15 cellular contexts compared by ENCODE assay signal in the genomic region with DNA sequence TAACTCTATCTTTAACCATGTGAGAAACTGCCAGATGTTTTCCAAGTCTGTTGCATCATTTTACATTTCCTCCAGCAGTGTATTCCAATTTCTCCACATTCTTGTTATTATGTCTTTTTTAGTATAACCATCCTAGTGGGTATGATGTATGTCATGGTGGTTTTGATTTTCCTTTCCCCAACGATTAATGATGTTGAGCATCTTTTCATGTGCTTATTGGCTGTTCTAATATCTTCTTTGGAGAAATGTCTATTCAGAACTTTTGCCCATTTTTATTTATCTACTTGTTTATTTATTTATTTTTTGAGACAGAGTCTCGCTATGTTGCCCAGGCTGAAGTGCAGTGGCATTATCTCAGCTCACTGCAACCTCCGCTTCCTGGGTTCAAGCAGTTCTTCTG. TPM values are rescaled to one million over a fixed set of nuclear protein-coding genes. Genes with fewer than 3 reads are reported as not detected.
DNase-seq lines count a peak whose midpoint lies in the region.
"Had no signal": no experiment of that assay in that cellular context is flagged by ENCODE, and none has a peak within 500 bp of the region (broad histone marks: within the 10 kb centered on the region; RNA-seq: fewer than 3 reads in every experiment).

No MANE protein-coding gene starts in this region.

- no peaks in the 10 kb centered on the region for H3K9me3 Mint-ChIP-seq in activated naive CD4-positive, alpha-beta T cell treated with anti-CD3 and anti-CD28 coated beads, Interleukin-2, amount 50 U/mL, for 24 hours
- peaks cover 0 to 2% (median 0%) of the 10 kb centered on the region in 6 donors for H3K9me3 Mint-ChIP-seq in immature natural killer cell
- H3K9me3 Mint-ChIP-seq: IgD-negative memory B cell had no signal

- H3K27ac ChIP-seq in SK-N-MC (peak overlapping the region; percentile 64; the same call in 1 of the 2 replicates), caudate nucleus (ENCODE audit: low read depth, low read length) (no peak overlapping the region)

- peaks cover 8% of the 10 kb centered on the region for H3K36me3 Mint-ChIP-seq in activated naive CD4-positive, alpha-beta T cell treated with anti-CD3 and anti-CD28 coated beads, Interleukin-2, amount 50 U/mL, for 24 hours
- peaks cover 0 to 3% (median 0%) of the 10 kb centered on the region in 3 donors for H3K36me3 Mint-ChIP-seq in immature natural killer cell

- H3K27me3 Mint-ChIP-seq in activated naive CD4-positive, alpha-beta T cell treated with anti-CD3 and anti-CD28 coated beads, Interleukin-2, amount 50 U/mL, for 24 hours: peaks cover under 1% of the 10 kb centered on the region
- peaks cover 28 to 34% (median 33%) of the 10 kb centered on the region in 3 donors for H3K27me3 Mint-ChIP-seq in immature natural killer cell (ENCODE audit: low read depth in 3 of 3)

- no peak for DNase-seq in activated naive CD4-positive, alpha-beta T cell (lab: John Stamatoyannopoulos, UW)
- DNase-seq in SK-N-MC (ENCODE audit: low read depth, low spot score) (no peak), immature natural killer cell (no peak), NCI-H1417 treated with DMSO at 0.1 percent for 48 hours (lab: John Stamatoyannopoulos, UW) (no peak), kidney glomerular epithelial cell (lab: John Stamatoyannopoulos, UW) (no peak), caudate nucleus (lab: John Stamatoyannopoulos, UW) (no peak)
- DNase-seq: ACHN, DMS53, H7, MV-4-11, NCI-H1436 treated with DMSO at 0.1 percent for 48 hours, NCI-H2081, NCI-H510A treated with DMSO at 0.1 percent for 48 hours had no signal

- no peak overlapping the region for H3K4me3 ChIP-seq in SK-N-MC

- H3K36me3 ChIP-seq in SK-N-MC (ENCODE audit: insufficient read depth, low read length): peaks cover 11% of the 10 kb centered on the region

- H3K4me3 Mint-ChIP-seq in activated naive CD4-positive, alpha-beta T cell treated with anti-CD3 and anti-CD28 coated beads, Interleukin-2, amount 50 U/mL, for 24 hours: peak overlapping the region; percentile 33
- H3K4me3 Mint-ChIP-seq in immature natural killer cell: peak overlapping the region in 1 of 5 donors; percentile 28

- H3K9me3 ChIP-seq in SK-N-MC (ENCODE audit: low read depth, low read length): no peaks in the 10 kb centered on the region

- peaks cover 19% of the 10 kb centered on the region for H3K4me1 Mint-ChIP-seq in activated naive CD4-positive, alpha-beta T cell treated with anti-CD3 and anti-CD28 coated beads, Interleukin-2, amount 50 U/mL, for 24 hours
- peaks cover 22 to 35% of the 10 kb centered on the region in 2 donors for H3K4me1 Mint-ChIP-seq in immature natural killer cell

- peak overlapping the region; percentile 83 for H3K27ac Mint-ChIP-seq in activated naive CD4-positive, alpha-beta T cell treated with anti-CD3 and anti-CD28 coated beads, Interleukin-2, amount 50 U/mL, for 24 hours
- peak overlapping the region; percentile 35 to 86 (median 62) for H3K27ac Mint-ChIP-seq in immature natural killer cell

- no peak overlapping the region for H3K9ac ChIP-seq in SK-N-MC (ENCODE audit: insufficient read length)

RNA-seq across cellular contexts. Expression of a gene that starts 4.3 kb away (rescaled TPM):
- polyA plus RNA-seq in immature natural killer cell: 100 to 1,000 TPM in 1 of 3 donors, 10 to 100 TPM in 2; 63.0 to 140 (median 96.4) TPM

RNA-seq across cellular contexts. Expression of a gene that starts 51.5 kb away (rescaled TPM):
- polyA plus RNA-seq in immature natural killer cell: 1 to 10 TPM; 5.1 to 9.6 (median 5.2) TPM

RNA-seq across cellular contexts. Expression of a gene that starts 56.4 kb away (rescaled TPM):
- 10 to 100 TPM in 2 of 3 donors, 1 to 10 TPM in 1; 6.2 to 17.1 (median 16.5) TPM for polyA plus RNA-seq in immature natural killer cell

RNA-seq across cellular contexts. Expression of a gene that starts 56.6 kb away (rescaled TPM):
- 10 to 100 TPM; 40.6 to 49.7 (median 46.5) TPM for polyA plus RNA-seq in immature natural killer cell
